1 cellular context compared by ENCODE assay signal in genomic region chr5:95892784-95893354, GRCh38.
TF ChIP-seq lines count a peak whose summit lies in the region.

No MANE protein-coding gene starts in this region.

TF ChIP-seq in HepG2, 621 proteins besides CTCF, POLR2A, EP300 and RAD21 (continued from another document):
- TF ChIP-seq, protein P1, sequence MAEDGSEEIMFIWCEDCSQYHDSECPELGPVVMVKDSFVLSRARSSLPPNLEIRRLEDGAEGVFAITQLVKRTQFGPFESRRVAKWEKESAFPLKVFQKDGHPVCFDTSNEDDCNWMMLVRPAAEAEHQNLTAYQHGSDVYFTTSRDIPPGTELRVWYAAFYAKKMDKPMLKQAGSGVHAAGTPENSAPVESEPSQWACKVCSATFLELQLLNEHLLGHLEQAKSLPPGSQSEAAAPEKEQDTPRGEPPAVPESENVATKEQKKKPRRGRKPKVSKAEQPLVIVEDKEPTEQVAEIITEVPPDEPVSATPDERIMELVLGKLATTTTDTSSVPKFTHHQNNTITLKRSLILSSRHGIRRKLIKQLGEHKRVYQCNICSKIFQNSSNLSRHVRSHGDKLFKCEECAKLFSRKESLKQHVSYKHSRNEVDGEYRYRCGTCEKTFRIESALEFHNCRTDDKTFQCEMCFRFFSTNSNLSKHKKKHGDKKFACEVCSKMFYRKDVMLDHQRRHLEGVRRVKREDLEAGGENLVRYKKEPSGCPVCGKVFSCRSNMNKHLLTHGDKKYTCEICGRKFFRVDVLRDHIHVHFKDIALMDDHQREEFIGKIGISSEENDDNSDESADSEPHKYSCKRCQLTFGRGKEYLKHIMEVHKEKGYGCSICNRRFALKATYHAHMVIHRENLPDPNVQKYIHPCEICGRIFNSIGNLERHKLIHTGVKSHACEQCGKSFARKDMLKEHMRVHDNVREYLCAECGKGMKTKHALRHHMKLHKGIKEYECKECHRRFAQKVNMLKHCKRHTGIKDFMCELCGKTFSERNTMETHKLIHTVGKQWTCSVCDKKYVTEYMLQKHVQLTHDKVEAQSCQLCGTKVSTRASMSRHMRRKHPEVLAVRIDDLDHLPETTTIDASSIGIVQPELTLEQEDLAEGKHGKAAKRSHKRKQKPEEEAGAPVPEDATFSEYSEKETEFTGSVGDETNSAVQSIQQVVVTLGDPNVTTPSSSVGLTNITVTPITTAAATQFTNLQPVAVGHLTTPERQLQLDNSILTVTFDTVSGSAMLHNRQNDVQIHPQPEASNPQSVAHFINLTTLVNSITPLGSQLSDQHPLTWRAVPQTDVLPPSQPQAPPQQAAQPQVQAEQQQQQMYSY (CRISPR knock-in tag; IDR thresholded peaks at IDR 0.05), result no peak
